In genomic region chr13:48908381-48909087, GRCh38 we compare ENCODE assay signal across 17 cellular contexts.
DNase-seq lines count a peak whose midpoint lies in the region; ATAC-seq and TF ChIP-seq lines count a peak whose summit lies in the region.
"Had no signal": no experiment of that assay in that cellular context is flagged by ENCODE, and none has a peak within 500 bp of the region (broad histone marks: within the 10 kb centered on the region; RNA-seq: fewer than 3 reads in every experiment).

No MANE protein-coding gene starts in this region.

- H3K4me3 ChIP-seq in adipocyte (ENCODE audit: low read length), result peak overlapping the region; percentile 3
- no peak overlapping the region for H3K4me3 ChIP-seq in skeletal muscle cell (ENCODE audit: low read depth, low read length)
- H3K4me3 ChIP-seq: psoas muscle had no signal

- H3K27me3 ChIP-seq in adipocyte (replicated peaks; ENCODE audit: control insufficient read depth, insufficient read depth, low read length), result no peaks in the 10 kb centered on the region
- no peaks in the 10 kb centered on the region for H3K27me3 ChIP-seq in foreskin keratinocyte

- H3K4me3 Mint-ChIP-seq in activated T-cell treated with anti-CD3 and anti-CD28 coated beads, Interleukin-2, amount 50 U/mL, for 24 hours, result no peak overlapping the region
- H3K4me3 Mint-ChIP-seq: activated CD4-positive, alpha-beta T cell treated with anti-CD3 and anti-CD28 coated beads, Interleukin-2, amount 10 ng/mL, durations not matched to agents 7 days and 5 days; activated T-cell treated with anti-CD3 and anti-CD28 coated beads, Interleukin-2, amount 50 U/mL, for 72 hours; CD4-positive, alpha-beta memory T cell; immature natural killer cell had no signal

- no peaks in the 10 kb centered on the region for H3K36me3 ChIP-seq in adipocyte (ENCODE audit: control insufficient read depth, insufficient read depth, low read length, severe bottlenecking)

- intact Hi-C loops in posterior cingulate gyrus (cut with DNase I), result no loop called here

- peak; percentile 51 for ATAC-seq in foreskin keratinocyte
- no peak for ATAC-seq in HG03095 (IDR thresholded peaks at IDR 0.05; ENCODE audit: unreplicated experiment)
- ATAC-seq: activated T-cell treated with anti-CD3 and anti-CD28 coated beads, Interleukin-2, amount 50 U/mL, for 72 hours; psoas muscle had no signal

- H3K27ac ChIP-seq in foreskin keratinocyte, result no peak overlapping the region
- H3K27ac ChIP-seq: psoas muscle had no signal

- no peaks in the 10 kb centered on the region for H3K9me3 ChIP-seq in adipocyte (ENCODE audit: control insufficient read depth, low read length)
- H3K9me3 ChIP-seq: psoas muscle had no signal

- H3K9me3 Mint-ChIP-seq in activated T-cell treated with anti-CD3 and anti-CD28 coated beads, Interleukin-2, amount 50 U/mL, for 24 hours, result no peaks in the 10 kb centered on the region
- H3K9me3 Mint-ChIP-seq: activated T-cell treated with anti-CD3 and anti-CD28 coated beads, Interleukin-2, amount 50 U/mL, for 72 hours; CD4-positive, alpha-beta memory T cell; immature natural killer cell had no signal

- H3K9ac ChIP-seq in adipocyte (ENCODE audit: low read length), result peak overlapping the region; percentile 17

- TF ChIP-seq CTCF in foreskin keratinocyte (conservative IDR thresholded peaks at IDR 0.05), result no peak

- peaks cover 7% of the 10 kb centered on the region for H3K27me3 Mint-ChIP-seq in activated T-cell treated with anti-CD3 and anti-CD28 coated beads, Interleukin-2, amount 50 U/mL, for 24 hours

- H3K4me1 Mint-ChIP-seq in activated T-cell treated with anti-CD3 and anti-CD28 coated beads, Interleukin-2, amount 50 U/mL, for 24 hours (ENCODE audit: low read depth), result peaks cover 8% of the 10 kb centered on the region
- H3K4me1 Mint-ChIP-seq: CD4-positive, alpha-beta memory T cell; immature natural killer cell had no signal

- H3K4me1 ChIP-seq in adipocyte (ENCODE audit: control insufficient read depth, insufficient read depth, low read length) (peaks cover 18% of the 10 kb centered on the region), foreskin keratinocyte (peaks cover 12% of the 10 kb centered on the region)
- H3K4me1 ChIP-seq: psoas muscle had no signal

- H3K36me3 Mint-ChIP-seq in activated T-cell treated with anti-CD3 and anti-CD28 coated beads, Interleukin-2, amount 50 U/mL, for 24 hours (ENCODE audit: low read depth), result no peaks in the 10 kb centered on the region
- H3K36me3 Mint-ChIP-seq: CD4-positive, alpha-beta memory T cell; immature natural killer cell had no signal

- peak; percentile 34 for DNase-seq in ELR (ENCODE audit: low read depth)
- DNase-seq in adipocyte (ENCODE audit: low read depth), result peak; percentile 48
- DNase-seq in foreskin keratinocyte, result peak in 1 of 2 donors; percentile 43
- DNase-seq in skeletal muscle cell (ENCODE audit: low read depth), result peak; percentile 41
- no peak for DNase-seq in activated T-cell treated with anti-CD3 and anti-CD28 coated beads, Interleukin-2, amount 50 U/mL, for 24 hours
- no peak for DNase-seq in posterior cingulate gyrus
- no peak for DNase-seq in NCI-H1436 treated with DMSO at 0.1 percent for 48 hours (lab: John Stamatoyannopoulos, UW)
- DNase-seq: activated CD4-positive, alpha-beta T cell treated with anti-CD3 and anti-CD28 coated beads, Interleukin-2, amount 10 ng/mL, durations not matched to agents 7 days and 5 days; activated T-cell treated with anti-CD3 and anti-CD28 coated beads, Interleukin-2, amount 50 U/mL, for 72 hours; CD4-positive, alpha-beta memory T cell; GOT3; immature natural killer cell; KBM-7; NCI-H1694 treated with DMSO at 0.1 percent for 48 hours; psoas muscle; stimulated activated CD4-positive, alpha-beta T cell treated with anti-CD3 and anti-CD28 coated beads, Interleukin-1b, Interleukin-23, amount 100 ng/mL, for 48 hours had no signal

- no peak overlapping the region for H3K27ac Mint-ChIP-seq in activated T-cell treated with anti-CD3 and anti-CD28 coated beads, Interleukin-2, amount 50 U/mL, for 24 hours
- H3K27ac Mint-ChIP-seq: activated CD4-positive, alpha-beta T cell treated with anti-CD3 and anti-CD28 coated beads, Interleukin-2, amount 10 ng/mL, durations not matched to agents 7 days and 5 days; activated T-cell treated with anti-CD3 and anti-CD28 coated beads, Interleukin-2, amount 50 U/mL, for 72 hours; CD4-positive, alpha-beta memory T cell; immature natural killer cell had no signal

Comparison
In these comparisons a context has a peak if more than half of its experiments do, and no peak if none do; other contexts are left out.
1. DNase-seq: peak in ELR (single experiment), adipocyte (single experiment) and skeletal muscle cell (single experiment); none in activated T-cell treated with anti-CD3 and anti-CD28 coated beads, Interleukin-2, amount 50 U/mL, for 24 hours (single experiment), posterior cingulate gyrus (0 of 10) and NCI-H1436 treated with DMSO at 0.1 percent for 48 hours (single experiment).